Comparison of ENCODE assay signal across 9 cellular contexts in the genomic region with DNA sequence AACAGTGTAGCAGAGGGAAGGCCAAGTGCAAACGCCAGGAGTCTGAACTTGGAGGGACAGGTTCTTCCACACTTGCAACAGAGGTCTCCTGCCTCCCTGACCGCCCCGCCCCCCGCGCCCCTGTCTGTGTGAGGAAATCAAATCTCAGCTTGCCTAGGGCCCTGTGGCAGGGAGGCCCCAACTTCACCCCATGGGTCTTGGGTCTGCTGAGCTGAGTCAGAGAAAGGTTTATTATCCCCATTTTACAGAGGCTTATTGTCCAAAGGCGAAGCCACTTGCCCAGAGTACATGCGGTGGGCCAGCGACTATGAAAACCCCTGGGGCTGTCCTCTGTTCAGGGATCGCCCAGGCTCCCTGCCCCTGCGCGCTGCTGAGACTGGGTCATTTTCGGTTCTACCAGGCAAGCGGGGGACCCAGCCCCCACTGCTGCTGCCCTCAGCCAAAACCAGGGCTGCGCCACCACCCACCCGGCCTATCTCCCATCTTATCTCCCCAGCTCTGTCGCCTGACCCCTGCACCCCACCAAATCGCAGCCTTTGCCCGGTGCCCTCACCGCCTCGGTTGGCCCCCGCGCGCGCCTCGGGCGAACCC. TPM values are rescaled to one million over a fixed set of nuclear protein-coding genes. Genes with fewer than 3 reads are reported as not detected.
DNase-seq lines count a peak whose midpoint lies in the region; ATAC-seq and TF ChIP-seq lines count a peak whose summit lies in the region.
"Had no signal": no experiment of that assay in that cellular context is flagged by ENCODE, and none has a peak within 500 bp of the region (broad histone marks: within the 10 kb centered on the region; RNA-seq: fewer than 3 reads in every experiment).

No MANE protein-coding gene starts in this region.

- H3K27ac ChIP-seq in cardiac muscle cell (no peak overlapping the region), psoas muscle (no peak overlapping the region)
- H3K27ac ChIP-seq: HL-60 had no signal

- H3K4me3 ChIP-seq in GM06990 (replicated peaks; ENCODE audit: low read depth, low read length) (peak overlapping the region; percentile 96), cardiac muscle cell (peak overlapping the region; percentile 67), psoas muscle (peak overlapping the region; percentile 73)

- intact Hi-C loops in psoas muscle (cut with DNase I), result no loop called here

- peaks cover 2% of the 10 kb centered on the region for H3K36me3 ChIP-seq in GM06990 (ENCODE audit: control insufficient read depth, insufficient read depth, low read length)
- no peaks in the 10 kb centered on the region for H3K36me3 ChIP-seq in cardiac muscle cell
- no peaks in the 10 kb centered on the region for H3K36me3 ChIP-seq in psoas muscle (ENCODE audit: insufficient read depth in 1 of 2, low read depth in 1 of 2)

- DNase-seq in GM06990 (ENCODE audit: extremely low read depth, insufficient read length) (no peak), SK-MEL-5 (ENCODE audit: low read depth, low spot score) (peak; percentile 90), cardiac muscle cell (ENCODE audit: low read depth in 1 of 2, low spot score in 1 of 2) (peak in 1 of 2 donors; percentile 6), psoas muscle (peak in 1 of 2 donors; percentile 42), GM19238 (ENCODE audit: insufficient read length, low spot score) (no peak), NCI-H2227 treated with DMSO at 0.1 percent for 48 hours (lab: John Stamatoyannopoulos, UW) (no peak)

- H3K4me1 ChIP-seq in cardiac muscle cell (ENCODE audit: low read depth) (peaks cover 5% of the 10 kb centered on the region), psoas muscle (no peaks in the 10 kb centered on the region)

- H3K9me3 ChIP-seq in cardiac muscle cell (ENCODE audit: low read depth) (no peaks in the 10 kb centered on the region), psoas muscle (no peaks in the 10 kb centered on the region)

- no peak for TF ChIP-seq CTCF in GM06990 (IDR thresholded peaks at IDR 0.05; ENCODE audit: insufficient read depth, low read length, poor library complexity, severe bottlenecking)
- no peak for TF ChIP-seq CTCF in cardiac muscle cell (IDR thresholded peaks at IDR 0.05; ENCODE audit: low read depth, low read length)
- no peak for TF ChIP-seq CTCF in psoas muscle (IDR thresholded peaks at IDR 0.05)

- in situ Hi-C loops in SK-MEL-5 (cut with HindIII; ENCODE audit: low pct_unique_long_range_greater_than_20kb, low sequenced_read_pairs), result no loop called here

- ATAC-seq in psoas muscle (peak in 1 of 4 donors; percentile 21), HG03139 (IDR thresholded peaks at IDR 0.05; ENCODE audit: unreplicated experiment) (no peak), GM18519 (IDR thresholded peaks at IDR 0.05; ENCODE audit: low FRiP score, unreplicated experiment) (no peak)

- H3K27me3 ChIP-seq in GM06990 (replicated peaks; ENCODE audit: control insufficient read depth, insufficient read depth, low read length) (no peaks in the 10 kb centered on the region), cardiac muscle cell (no peaks in the 10 kb centered on the region), psoas muscle (ENCODE audit: insufficient read depth in 3 of 3, low read length in 2 of 3) (peaks cover 0 to 17% (median 6%) of the 10 kb centered on the region in 3 donors)

- 49 to 69% (median 50%) methylated on average over 25 to 26 of the region's 26 CpGs for WGBS in psoas muscle, 3 donors

RNA-seq across cellular contexts. Expression of a gene that starts 1.0 kb away (rescaled TPM):
- 26.4 and 28.1 TPM in 2 replicates for total RNA-seq in SK-MEL-5 (2014; rRNA removed; shearing (Covaris generic))
- 24.5 and 26.9 TPM in 2 replicates for polyA plus RNA-seq in SK-MEL-5 (2015; cell fraction: cytosol; rRNA removed)
- polyA plus RNA-seq in SK-MEL-5 (2015; cell fraction: nucleus; rRNA removed), result 22.1 and 33.0 TPM in 2 replicates
- total RNA-seq in cardiac muscle cell, result 82.7 and 112 TPM in 2 replicates
- 56.2 and 56.7 TPM in 2 replicates for polyA plus RNA-seq in cardiac muscle cell
- total RNA-seq in psoas muscle, result 1 to 10 TPM; 2.1 to 4.8 (median 3.6) TPM
- 1 to 10 TPM; 1.1 to 2.8 (median 1.3) TPM for polyA plus RNA-seq in psoas muscle

RNA-seq across cellular contexts. Expression of a gene that starts 58.8 kb away (rescaled TPM):
- total RNA-seq in SK-MEL-5 (2014; rRNA removed; shearing (Covaris generic)), result not detected in 2 replicates
- polyA plus RNA-seq in SK-MEL-5 (2015; cell fraction: cytosol; rRNA removed), result 0.01 TPM in 1 of 2 replicates, not detected in the other
- not detected in 2 replicates for polyA plus RNA-seq in SK-MEL-5 (2015; cell fraction: nucleus; rRNA removed)
- total RNA-seq in cardiac muscle cell, result 6.6 and 15.1 TPM in 2 replicates
- polyA plus RNA-seq in cardiac muscle cell, result 5.6 and 6.2 TPM in 2 replicates
- under 1 TPM in 2 of 4 donors, not detected in 2; 0.02 to 0.51 TPM for total RNA-seq in psoas muscle
- polyA plus RNA-seq in psoas muscle, result under 1 TPM; 0.01 to 0.12 (median 0.01) TPM
